13 cellular contexts compared by ENCODE assay signal in genomic region chr1:18279713-18280074, GRCh38.
DNase-seq lines count a peak whose midpoint lies in the region.
"Had no signal": no experiment of that assay in that cellular context is flagged by ENCODE, and none has a peak within 500 bp of the region (broad histone marks: within the 10 kb centered on the region; RNA-seq: fewer than 3 reads in every experiment).

No MANE protein-coding gene starts in this region.

- in situ Hi-C loops in G401 (cut with HindIII; ENCODE audit: low sequenced_read_pairs), result no loop called here

- DNase-seq in G401 (ENCODE audit: low spot score), result peak; percentile 97
- peak; percentile 91 for DNase-seq in NCI-H1105 (lab: John Stamatoyannopoulos, UW)
- peak; percentile 17 for DNase-seq in NCI-H524 treated with DMSO at 0.1 percent for 48 hours (lab: John Stamatoyannopoulos, UW)
- DNase-seq in cerebellum (ENCODE audit: low spot score), result peak; percentile 92
- no peak for DNase-seq in NCI-H2227 treated with DMSO at 0.1 percent for 48 hours (lab: John Stamatoyannopoulos, UW)
- DNase-seq in activated gamma-delta T cell (lab: John Stamatoyannopoulos, UW), result no peak
- DNase-seq in effector CD4-positive, alpha-beta T cell, result no peak
- DNase-seq: ACHN, AML-193, DMS53, NCI-H1048, NCI-H748 treated with DMSO at 0.1 percent for 48 hours, T-helper 9 cell had no signal

Comparison
In these comparisons a context has a peak if more than half of its experiments do, and no peak if none do; other contexts are left out.
1. DNase-seq: peak in G401 (single experiment), NCI-H1105 (single experiment), NCI-H524 treated with DMSO at 0.1 percent for 48 hours (single experiment) and cerebellum (single experiment); none in NCI-H2227 treated with DMSO at 0.1 percent for 48 hours (single experiment), activated gamma-delta T cell (single experiment) and effector CD4-positive, alpha-beta T cell (single experiment).